19 cellular contexts compared by ENCODE assay signal in the genomic region with DNA sequence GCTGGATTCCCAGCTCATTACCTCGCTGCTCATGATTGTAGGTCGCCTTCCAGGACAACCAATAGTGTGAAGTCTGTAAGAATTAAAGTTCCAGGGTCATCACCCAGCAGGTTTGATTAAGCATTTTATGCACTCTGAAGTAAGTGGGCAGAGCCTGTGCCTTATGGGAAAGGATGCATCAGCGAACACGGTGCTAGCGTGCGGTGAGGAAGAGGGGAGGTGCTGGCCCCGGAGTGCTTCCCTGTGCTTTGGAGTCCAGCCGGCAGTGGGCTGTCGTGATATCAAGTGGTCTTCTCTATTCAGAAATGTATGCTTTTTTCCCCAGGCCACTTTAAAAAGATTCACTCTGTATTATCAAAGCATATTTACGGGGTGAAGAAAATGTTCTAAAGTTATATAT. TPM values are rescaled to one million over a fixed set of nuclear protein-coding genes. Genes with fewer than 3 reads are reported as not detected.
DNase-seq lines count a peak whose midpoint lies in the region; ATAC-seq, FAIRE-seq and TF ChIP-seq lines count a peak whose summit lies in the region.
"Had no signal": no experiment of that assay in that cellular context is flagged by ENCODE, and none has a peak within 500 bp of the region (broad histone marks: within the 10 kb centered on the region; RNA-seq: fewer than 3 reads in every experiment).

No MANE protein-coding gene starts in this region.

- no peak for TF ChIP-seq RAD21 in HepG2 (CRISPR knock-in tag; IDR thresholded peaks at IDR 0.05)

- ATAC-seq in HepG2 (no peak), right lobe of liver (no peak), left lung (no peak), HG03521 (IDR thresholded peaks at IDR 0.05; ENCODE audit: unreplicated experiment) (no peak)

- H3K27me3 ChIP-seq in HepG2 (ENCODE audit: control insufficient read depth in 1 of 2, insufficient read depth in 2 of 2, low read length in 2 of 2) (no peaks in the 10 kb centered on the region), right lobe of liver (no peaks in the 10 kb centered on the region), endodermal cell (ENCODE audit: control insufficient read depth, insufficient read depth, low read length, poor library complexity, severe bottlenecking) (no peaks in the 10 kb centered on the region), left lung (no peaks in the 10 kb centered on the region)
- H3K27me3 ChIP-seq: BLaER1 treated with 17β-estradiol and CSF1 and Interleukin-3, amounts not matched to agents 10 nM and 100 nM had no signal

- CTCF ChIA-PET in HepG2 (lab: Yijun Ruan, JAX; ENCODE audit: low intra/inter-chr PET ratio, low total read pairs) = no interaction called here

- in situ Hi-C loops in HepG2 (cut with HindIII; ENCODE audit: extremely low pct_ligation_motif_present, low pct_unique_long_range_greater_than_20kb) = no loop called here

- H3K27ac ChIP-seq in HepG2 (ENCODE audit: extremely low read length, insufficient read depth, low read length) (no peak overlapping the region), right lobe of liver (no peak overlapping the region), endodermal cell (ENCODE audit: low read depth, low read length) (no peak overlapping the region), left lung (no peak overlapping the region)
- H3K27ac ChIP-seq: 22Rv1 had no signal

- no peak for FAIRE-seq in HepG2 (lab: Jason Lieb, UNC)
- FAIRE-seq: G401.6, GM12892, GM19239, H1 had no signal

- TF ChIP-seq CTCF in HepG2 (CRISPR knock-in tag; IDR thresholded peaks at IDR 0.05) = no peak
- no peak for TF ChIP-seq CTCF in right lobe of liver (IDR thresholded peaks at IDR 0.05)
- TF ChIP-seq CTCF in endodermal cell (conservative IDR thresholded peaks at IDR 0.05) = no peak
- TF ChIP-seq CTCF in left lung (IDR thresholded peaks at IDR 0.05) = no peak

- intact Hi-C loops in HepG2 (cut with micrococcal nuclease; ENCODE audit: unreplicated experiment) = no loop called here
- intact Hi-C loops in right lobe of liver (cut with DNase I) = no loop called here
- intact Hi-C loops in posterior vena cava (cut with DNase I) = loop anchor here in 1 of 2 donors (1.0 kb wide), 1 partner anchor 31 kb away; no protein-coding TSS in a partner anchor
- intact Hi-C loops in left lung (cut with DNase I) = no loop called here

- WGBS in HepG2 (ENCODE audit: low lambda C conversion rate) = 69% methylated on average over 10 of the region's 10 CpGs
- WGBS in right lobe of liver (ENCODE audit: insufficient coverage, low coverage, low lambda C conversion rate, missing lambda C conversion rate) = 77% methylated on average over 10 of the region's 10 CpGs
- 91 to 93% methylated on average over 9 to 10 of the region's 10 CpGs for WGBS in endodermal cell (ENCODE audit: insufficient coverage in 1 of 2, insufficient read length in 1 of 2), 2 experiments

- H3K4me1 ChIP-seq in HepG2 (ENCODE audit: insufficient read depth, low read length) (no peaks in the 10 kb centered on the region), right lobe of liver (peaks cover 0 to 17% (median 0%) of the 10 kb centered on the region in 4 donors), endodermal cell (ENCODE audit: control insufficient read depth, insufficient read depth, low read length) (no peaks in the 10 kb centered on the region), left lung (peaks cover 7 to 23% of the 10 kb centered on the region in 2 donors)

- DNase-seq in HepG2 (ENCODE audit: low spot score) (no peak), right lobe of liver (no peak), endodermal cell (peak; percentile 27), posterior vena cava (ENCODE audit: low spot score) (peak; percentile 76), H4 (ENCODE audit: low spot score) (no peak), left lung (no peak)
- DNase-seq: Calu3; CD4-positive, CD25-positive, alpha-beta regulatory T cell; DMS 273 treated with DMSO at 0.1 percent for 48 hours; HCEC 1CT; IMR-90; KG1 had no signal

- H3K9me3 ChIP-seq in HepG2 (ENCODE audit: low read length) (no peaks in the 10 kb centered on the region), right lobe of liver (no peaks in the 10 kb centered on the region), endodermal cell (ENCODE audit: control insufficient read depth, low read length) (no peaks in the 10 kb centered on the region), left lung (no peaks in the 10 kb centered on the region)
- H3K9me3 ChIP-seq: BLaER1 treated with 17β-estradiol and CSF1 and Interleukin-3, amounts not matched to agents 10 nM and 100 nM had no signal

- TF ChIP-seq EP300 in HepG2 (IDR thresholded peaks at IDR 0.05; ENCODE audit: low read depth in 2 of 2, low read length in 2 of 2) = no peak
- no peak for TF ChIP-seq EP300 in HepG2 (CRISPR knock-in tag; IDR thresholded peaks at IDR 0.05; ENCODE audit: borderline replicate concordance)

- peaks cover 4% of the 10 kb centered on the region; the same call in 1 of the 2 replicates for H4K20me1 ChIP-seq in HepG2 (ENCODE audit: insufficient read depth, low read length)

- no peak overlapping the region for H3K4me3 Mint-ChIP-seq in endodermal cell
- H3K4me3 Mint-ChIP-seq: CD4-positive, CD25-positive, alpha-beta regulatory T cell had no signal

- H3K9me3 Mint-ChIP-seq in endodermal cell = peaks cover 3% of the 10 kb centered on the region

- H3K36me3 Mint-ChIP-seq in endodermal cell (ENCODE audit: low read depth) = peaks cover 16% of the 10 kb centered on the region

- no peaks in the 10 kb centered on the region for H3K79me2 ChIP-seq in HepG2 (ENCODE audit: insufficient read depth, low read length)

- H3K27me3 Mint-ChIP-seq in endodermal cell (ENCODE audit: insufficient read depth) = no peaks in the 10 kb centered on the region
- H3K27me3 Mint-ChIP-seq: CD4-positive, CD25-positive, alpha-beta regulatory T cell had no signal

- H3K36me3 ChIP-seq in HepG2 (replicated peaks in 1 of 2; ENCODE audit: control insufficient read depth in 1 of 2, insufficient read depth in 2 of 2, low read length in 2 of 2) (peaks cover 0 to 1% of the 10 kb centered on the region in 2 experiments; a peak in 2 of 5 replicates), right lobe of liver (no peaks in the 10 kb centered on the region), endodermal cell (ENCODE audit: control insufficient read depth, insufficient read depth, low read length) (peaks cover 11% of the 10 kb centered on the region), left lung (peaks cover 0 to 18% of the 10 kb centered on the region in 2 donors)

- H3K4me3 ChIP-seq in HepG2 (replicated peaks in 1 of 3; ENCODE audit: insufficient read depth in 1 of 3, low read depth in 2 of 3, low read length in 3 of 3) (no peak overlapping the region), right lobe of liver (no peak overlapping the region), endodermal cell (ENCODE audit: low read length) (no peak overlapping the region), left lung (no peak overlapping the region)
- H3K4me3 ChIP-seq: BLaER1 treated with 17β-estradiol and CSF1 and Interleukin-3, amounts not matched to agents 10 nM and 100 nM had no signal

- no peak overlapping the region for H3K27ac Mint-ChIP-seq in endodermal cell

- no peak overlapping the region for H3K4me2 ChIP-seq in HepG2 (ENCODE audit: low read depth, low read length)

- no TSS peak for BruUV-seq in HepG2 (replicated peaks; lab: Mats Ljungman, UMichigan)

- POLR2A ChIA-PET in HepG2 (lab: Yijun Ruan, JAX) = no interaction called here

- peaks cover under 1% of the 10 kb centered on the region for H3K4me1 Mint-ChIP-seq in endodermal cell

- TF ChIP-seq POLR2A in HepG2 (IDR thresholded peaks at IDR 0.05; ENCODE audit: insufficient read depth in 1 of 2, low read depth in 2 of 2, low read length in 2 of 2) (no peak), right lobe of liver (IDR thresholded peaks at IDR 0.05) (no peak)

- H2AFZ ChIP-seq in HepG2 (ENCODE audit: low read length) = no peak overlapping the region

- no peak overlapping the region for H3K9ac ChIP-seq in HepG2 (ENCODE audit: insufficient read depth, low read depth, low read length)
- H3K9ac ChIP-seq in endodermal cell (ENCODE audit: extremely low read depth, low read length, poor library complexity, severe bottlenecking) = no peak overlapping the region
- H3K9ac ChIP-seq: BLaER1 treated with 17β-estradiol and CSF1 and Interleukin-3, amounts not matched to agents 10 nM and 100 nM had no signal

TF ChIP-seq in HepG2, 621 proteins besides CTCF, POLR2A, EP300 and RAD21 (continues in another document):
- no peak for TF ChIP-seq MAFF (IDR thresholded peaks at IDR 0.05; ENCODE audit: low read depth, low read length)
- no peak for TF ChIP-seq ZNF333 (CRISPR knock-in tag; IDR thresholded peaks at IDR 0.05; ENCODE audit: borderline replicate concordance)
- TF ChIP-seq HMGA1 (CRISPR knock-in tag; conservative IDR thresholded peaks at IDR 0.05) = no peak
- 0 out of 2 replicates have a peak, but pooled peaks have one; percentile 14 for TF ChIP-seq HCFC1 (IDR thresholded peaks at IDR 0.05; ENCODE audit: low read depth, low read length)

RNA-seq across cellular contexts. Expression of a gene that starts 16.0 kb away (rescaled TPM):
- total RNA-seq in HepG2 (2016; rRNA removed; fragmentation: Illumina TruSeq; extraction: Trizol) (29.1 and 32.8 TPM in 2 replicates), right lobe of liver (10 to 100 TPM; 20.6 to 24.8 (median 21.3) TPM), endodermal cell (10 to 100 TPM; 33.5 to 35.4 TPM), posterior vena cava (10 to 100 TPM; 45.7 to 51.8 TPM), left lung (10 to 100 TPM; 47.0 to 48.8 TPM)
- total RNA-seq in HepG2 (2016; cell fraction: cytosol; rRNA removed; fragmentation: Illumina TruSeq; extraction: Trizol; ENCODE audit: low read depth) = 22.6 TPM in 2 replicates
- total RNA-seq in HepG2 (2016; cell fraction: insoluble cytoplasmic fraction; rRNA removed; fragmentation: Illumina TruSeq; extraction: Trizol) = 25.5 and 31.6 TPM in 2 replicates
- 56.6 and 61.9 TPM in 2 replicates for total RNA-seq in HepG2 (2016; cell fraction: membrane; rRNA removed; fragmentation: Illumina TruSeq; extraction: Trizol)
- 32.2 and 39.4 TPM in 2 replicates for total RNA-seq in HepG2 (2016; cell fraction: nucleus; rRNA removed; fragmentation: Illumina TruSeq; extraction: Trizol)
- 20.2 and 22.5 TPM in 2 replicates for polyA plus RNA-seq in HepG2 (2011; rRNA removed)
- 21.7 and 22.6 TPM in 2 replicates for polyA plus RNA-seq in HepG2 (2011; cell fraction: cytosol; rRNA removed)
- 114 and 123 TPM in 2 replicates for polyA plus RNA-seq in HepG2 (2011; cell fraction: nucleus; rRNA removed)
- polyA plus RNA-seq in HepG2 (2012) = 26.8 and 53.2 TPM in 2 replicates
- 30.2 and 39.2 TPM in 2 replicates for polyA plus RNA-seq in HepG2 (2016; cell fraction: cytosol; fragmentation: Illumina TruSeq; extraction: Trizol; ENCODE audit: low read depth)
- 30.2 and 36.3 TPM in 2 replicates for polyA plus RNA-seq in HepG2 (2016; cell fraction: insoluble cytoplasmic fraction; fragmentation: Illumina TruSeq; extraction: Trizol; ENCODE audit: low read depth)
- 58.4 and 62.7 TPM in 2 replicates for polyA plus RNA-seq in HepG2 (2016; cell fraction: membrane; fragmentation: Illumina TruSeq; extraction: Trizol; ENCODE audit: low read depth)
- 46.9 and 51.1 TPM in 2 replicates for polyA plus RNA-seq in HepG2 (2016; cell fraction: nucleus; fragmentation: Illumina TruSeq; extraction: Trizol; ENCODE audit: insufficient read depth, low read depth)
- polyA minus RNA-seq in HepG2 (2011; rRNA and poly(A)+ RNA removed; ENCODE audit: low replicate concordance) = 5.3 and 29.0 TPM in 2 replicates
- polyA minus RNA-seq in HepG2 (2011; cell fraction: cytosol; rRNA and poly(A)+ RNA removed) = 5.7 and 8.6 TPM in 2 replicates
- 42.6 and 44.8 TPM in 2 replicates for polyA minus RNA-seq in HepG2 (2011; cell fraction: nucleus; rRNA and poly(A)+ RNA removed)
- polyA plus RNA-seq in endodermal cell (2013, experiment 1 of 2) = 41.4 TPM
- polyA plus RNA-seq in endodermal cell (2013, experiment 2 of 2) = 38.1 TPM
- 8.9 and 14.1 TPM in 2 replicates for total RNA-seq in H4 (2014; rRNA removed; shearing (Covaris generic))

Comparison
In these comparisons a context has a peak if more than half of its experiments do, and no peak if none do; other contexts are left out.
1. DNase-seq: peak in endodermal cell (single experiment) and posterior vena cava (single experiment); none in HepG2 (single experiment), right lobe of liver (0 of 3), H4 (single experiment) and left lung (0 of 2).